In the genomic region with DNA sequence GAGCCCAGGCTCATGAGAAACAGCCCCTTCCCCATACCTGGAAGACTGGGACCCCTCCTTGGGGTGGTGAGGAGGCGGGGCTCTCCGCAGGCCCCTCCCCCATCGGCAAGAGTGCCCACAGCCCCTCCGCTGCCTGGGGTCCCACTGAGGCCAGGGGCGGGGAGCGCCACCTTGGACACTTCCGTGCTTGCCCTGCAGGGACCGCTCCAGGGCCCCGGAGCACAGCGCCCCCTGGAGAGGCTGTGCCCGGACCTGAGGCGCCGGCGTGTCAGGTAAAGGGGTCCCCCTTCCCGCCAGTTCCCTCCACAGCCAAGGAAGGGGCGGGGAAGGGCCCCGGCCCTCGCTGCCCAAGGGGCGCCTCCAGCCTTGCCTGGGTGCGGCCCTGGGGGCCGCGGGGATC, we compare ENCODE assay signal across 19 cellular contexts. TPM values are rescaled to one million over a fixed set of nuclear protein-coding genes. Genes with fewer than 3 reads are reported as not detected.
DNase-seq lines count a peak whose midpoint lies in the region; ATAC-seq, FAIRE-seq and TF ChIP-seq lines count a peak whose summit lies in the region.
"Had no signal": no experiment of that assay in that cellular context is flagged by ENCODE, and none has a peak within 500 bp of the region (broad histone marks: within the 10 kb centered on the region; RNA-seq: fewer than 3 reads in every experiment).

No MANE protein-coding gene starts in this region.

- H3K4me3 ChIP-seq in GM12878 (no peak overlapping the region), transverse colon (no peak overlapping the region)
- H3K4me3 ChIP-seq: GM23248, ovary, SJSA1 had no signal

- RAD21 ChIA-PET in GM12878 (lab: Charles Lee; ENCODE audit: unreplicated experiment), result interaction anchor here (0.5 kb wide), 1 partner anchor 130 kb away, joined by 6 read pairs; no protein-coding TSS in a partner anchor

- H3K36me3 ChIP-seq in GM12878 (ENCODE audit: control insufficient read depth in 2 of 2, insufficient read depth in 2 of 2, low read length in 1 of 2) (peaks cover 0 to 3% of the 10 kb centered on the region in 2 experiments; a peak in 2 of 4 replicates), transverse colon (no peaks in the 10 kb centered on the region)
- H3K36me3 ChIP-seq: ovary, SJSA1 had no signal

- H3K4me2 ChIP-seq in GM12878 (ENCODE audit: control insufficient read depth, insufficient read depth), result no peak overlapping the region

- no peak for TF ChIP-seq RAD21 in GM12878 (IDR thresholded peaks at IDR 0.05; ENCODE audit: insufficient read depth, low read depth, low read length)

- H3K27me3 ChIP-seq in GM12878 (replicated peaks in 1 of 2; ENCODE audit: control insufficient read depth in 2 of 2, insufficient read depth in 2 of 2, low read length in 1 of 2) (no peaks in the 10 kb centered on the region), transverse colon (no peaks in the 10 kb centered on the region)
- H3K27me3 ChIP-seq: ovary, SJSA1 had no signal

- WGBS in GM12878 (ENCODE audit: insufficient coverage, insufficient replicate concordance, low lambda C conversion rate, missing lambda C conversion rate), result 67% methylated on average over 22 of the region's 22 CpGs
- 58% methylated on average over 5 of the region's 22 CpGs; no CpG with 5 or more reads in 1 of the 2 donors for WGBS in transverse colon (ENCODE audit: low coverage in 1 of 2), 2 donors

- no peak overlapping the region for H2AFZ ChIP-seq in GM12878 (ENCODE audit: control insufficient read depth, low read depth, low read length)
- H2AFZ ChIP-seq: GM23248 had no signal

- H3K4me1 ChIP-seq in GM12878 (ENCODE audit: control insufficient read depth, insufficient read depth, low read length), result no peaks in the 10 kb centered on the region
- H3K4me1 ChIP-seq in transverse colon, result peaks cover 0 to 26% (median 13%) of the 10 kb centered on the region in 4 donors
- H3K4me1 ChIP-seq: SJSA1 had no signal

- H3K27ac ChIP-seq in GM12878 (ENCODE audit: control insufficient read depth, insufficient read depth) (no peak overlapping the region), transverse colon (peak overlapping the region in 1 of 4 donors; percentile 60)
- H3K27ac ChIP-seq: GM23248, ovary, SJSA1 had no signal

- DNase-seq in activated effector memory CD4-positive, alpha-beta T cell treated with anti-CD3 and anti-CD28 coated beads, Interleukin-2, amount 50 U/mL, for 16 hours, result peak; percentile 50
- DNase-seq in activated effector memory CD4-positive, alpha-beta T cell treated with Interleukin-2 at 50 U/mL for 16 hours, result no peak
- no peak for DNase-seq in GM12878 (ENCODE audit: low read depth, low spot score)
- DNase-seq in iPS-NIHi7 (ENCODE audit: extremely low spot score), result peak; percentile 83
- no peak for DNase-seq in transverse colon
- DNase-seq in NCI-H82 treated with DMSO at 0.1 percent for 48 hours (lab: John Stamatoyannopoulos, UW; ENCODE audit: unreplicated experiment), result no peak
- DNase-seq: 8988T; activated T-cell treated with anti-CD3 and anti-CD28 coated beads, Interleukin-2, amount 50 U/mL, for 1 hour; CD4-positive, alpha-beta memory T cell; effector memory CD4-positive, alpha-beta T cell; GM23248; IMR-90; ovary had no signal

- TF ChIP-seq EP300 in GM12878 (IDR thresholded peaks at IDR 0.05; ENCODE audit: borderline replicate concordance in 1 of 2, control insufficient read depth in 1 of 2, low read depth in 2 of 2, low read length in 2 of 2) (no peak), transverse colon (IDR thresholded peaks at IDR 0.05; ENCODE audit: low read depth) (no peak)

- TF ChIP-seq POLR2A in GM12878 (IDR thresholded peaks at IDR 0.05; ENCODE audit: low read depth, low read length) (no peak), transverse colon (IDR thresholded peaks at IDR 0.05) (no peak)

- H3K9ac ChIP-seq in GM12878 (ENCODE audit: control insufficient read depth, insufficient read depth, low read length), result no peak overlapping the region
- H3K9ac ChIP-seq: GM23248 had no signal

- no peak for FAIRE-seq in GM12878 (lab: Jason Lieb, UNC)
- FAIRE-seq: frontal cortex, keratinocyte had no signal

- no peaks in the 10 kb centered on the region for H4K20me1 ChIP-seq in GM12878 (ENCODE audit: control insufficient read depth, insufficient read depth)

- CTCF ChIA-PET in GM12878 (lab: Yijun Ruan, JAX), result interaction anchor here (1.0 to 1.3 kb wide), 2 partner anchors 55 to 63 kb away, joined by 3 read pairs; no protein-coding TSS in a partner anchor

- ATAC-seq in GM12878 (peak; percentile 32; the same call in 2 of the 3 replicates), HG02571 (IDR thresholded peaks at IDR 0.05; ENCODE audit: unreplicated experiment) (no peak), GM21723 (IDR thresholded peaks at IDR 0.05; ENCODE audit: unreplicated experiment) (no peak)

- H3K9me3 ChIP-seq in GM12878 (replicated peaks; ENCODE audit: control insufficient read depth, insufficient read depth, low read length) (no peaks in the 10 kb centered on the region), transverse colon (no peaks in the 10 kb centered on the region)
- H3K9me3 ChIP-seq: ovary, SJSA1 had no signal

- BruUV-seq in GM12878 (replicated peaks; lab: Mats Ljungman, UMichigan), result no TSS peak

- H3K79me2 ChIP-seq in GM12878 (ENCODE audit: control insufficient read depth, insufficient read depth, low read length), result no peaks in the 10 kb centered on the region

- SMC1A ChIA-PET in GM12878 (lab: Charles Lee; ENCODE audit: uncharacterized antibody, unreplicated experiment), result no interaction called here

- intact Hi-C loops in GM12878 (cut with micrococcal nuclease; ENCODE audit: unreplicated experiment), result no loop called here
- intact Hi-C loops in transverse colon (cut with DNase I; ENCODE audit: low total_unique reads), result no loop called here

- POLR2A ChIA-PET in GM12878 (lab: Charles Lee), result no interaction called here

- TF ChIP-seq CTCF in GM12878 (IDR thresholded peaks at IDR 0.05 in 2 of 3, conservative IDR thresholded peaks at IDR 0.05 in 1 of 3; ENCODE audit: control insufficient read depth in 2 of 3, extremely low read depth in 1 of 3, insufficient read depth in 1 of 3, low read depth in 3 of 3, low read length in 3 of 3), result peak in 2 of 3 experiments; percentile 14 to 39; a peak in 2 of 6 replicates
- peak in 3 of 5 experiments; percentile 4 to 47 (median 16) for TF ChIP-seq CTCF in transverse colon (IDR thresholded peaks at IDR 0.05)

- in situ Hi-C loops in GM12878 (cut with MboI), result no loop called here
- in situ Hi-C loops in transverse colon (cut with MboI; ENCODE audit: low pct_ligation_motif_present in 1 of 4, low pct_unique_long_range_greater_than_20kb in 1 of 4, low sequenced_read_pairs in 3 of 4), result no loop called here

TF ChIP-seq in GM12878, 131 proteins besides CTCF, POLR2A, EP300 and RAD21:
- TF ChIP-seq TCF12 (IDR thresholded peaks at IDR 0.05; ENCODE audit: low read depth, low read length) (no peak), IKZF2 (IDR thresholded peaks at IDR 0.05) (no peak), EED (IDR thresholded peaks at IDR 0.05; ENCODE audit: low read depth) (no peak), GATAD2B (conservative IDR thresholded peaks at IDR 0.05; ENCODE audit: low read depth) (no peak), SP1 (IDR thresholded peaks at IDR 0.05; ENCODE audit: low read depth, low read length) (no peak), TCF3 (IDR thresholded peaks at IDR 0.05; ENCODE audit: borderline replicate concordance, insufficient read depth, low read depth, low read length) (no peak), ZNF622 (IDR thresholded peaks at IDR 0.05) (no peak)
TF ChIP-seq in GM12878: peak in this region for 0.

RNA-seq across cellular contexts. Expression of a gene that starts 21.5 kb away (rescaled TPM):
- total RNA-seq in GM12878 (2013; cell fraction: nucleolus; rRNA removed), result 50.9 and 53.6 TPM in 2 replicates
- total RNA-seq in GM12878 (2014; rRNA removed), result 9.8 and 13.0 TPM in 2 replicates
- total RNA-seq in GM12878 (2014; rRNA removed; fragmentation: Illumina TruSeq; extraction: Trizol), result 3.9 and 4.4 TPM in 2 replicates
- 14.0 and 14.8 TPM in 2 replicates for total RNA-seq in GM12878 (2021)
- polyA plus RNA-seq in GM12878 (2011; ENCODE audit: low read depth), result 1.6 TPM
- 8.1 and 12.9 TPM in 2 replicates for polyA plus RNA-seq in GM12878 (2011; rRNA removed)
- polyA plus RNA-seq in GM12878 (2011; cell fraction: cytosol; rRNA removed), result 18.6 and 22.9 TPM in 2 replicates
- 40.8 and 44.8 TPM in 2 replicates for polyA plus RNA-seq in GM12878 (2011; cell fraction: nucleus; rRNA removed)
- 2.3 and 4.3 TPM in 2 replicates for polyA plus RNA-seq in GM12878 (2012)
- polyA plus RNA-seq in GM12878 (2014; fragmentation: Illumina TruSeq; extraction: Trizol), result 7.5 and 9.2 TPM in 2 replicates
- polyA plus RNA-seq in GM12878 (2014; fragmentation: Nextera tagmentation; extraction: Ambion mirVana), result 1 to 10 TPM; 7.0 to 9.9 TPM
- polyA plus RNA-seq in GM12878 (2014; rRNA removed), result 12.2 and 15.4 TPM in 2 replicates
- polyA plus RNA-seq in GM12878 (2016; fragmentation: Nextera tagmentation; extraction: Ambion mirVana), result 1 to 10 TPM; 3.6 to 5.3 TPM
- polyA minus RNA-seq in GM12878 (2011; rRNA and poly(A)+ RNA removed), result 8.8 and 10.5 TPM in 2 replicates
- 7.1 and 7.9 TPM in 2 replicates for polyA minus RNA-seq in GM12878 (2011; cell fraction: cytosol; rRNA and poly(A)+ RNA removed)
- polyA minus RNA-seq in GM12878 (2011; cell fraction: nucleus; rRNA and poly(A)+ RNA removed), result 7.9 and 9.5 TPM in 2 replicates
- 100 to 1,000 TPM; 139 to 609 (median 265) TPM for total RNA-seq in transverse colon
- total RNA-seq: GM23248 had no signal
- polyA plus RNA-seq: GM23248 had no signal

RNA-seq across cellular contexts. Expression of a gene that starts 43.4 kb away (rescaled TPM):
- total RNA-seq in GM12878 (2013; cell fraction: nucleolus; rRNA removed), result 0.33 TPM in 1 of 2 replicates, not detected in the other
- not detected in 2 replicates for total RNA-seq in GM12878 (2014; rRNA removed)
- total RNA-seq in GM12878 (2014; rRNA removed; fragmentation: Illumina TruSeq; extraction: Trizol), result not detected in 2 replicates
- not detected in 2 replicates for total RNA-seq in GM12878 (2021)
- not detected for polyA plus RNA-seq in GM12878 (2011; ENCODE audit: low read depth)
- polyA plus RNA-seq in GM12878 (2011; rRNA removed), result not detected in 2 replicates
- polyA plus RNA-seq in GM12878 (2011; cell fraction: cytosol; rRNA removed), result 0.06 and 0.13 TPM in 2 replicates
- 0.42 TPM in 2 replicates for polyA plus RNA-seq in GM12878 (2011; cell fraction: nucleus; rRNA removed)
- 0.18 and 0.22 TPM in 2 replicates for polyA plus RNA-seq in GM12878 (2012)
- polyA plus RNA-seq in GM12878 (2014; fragmentation: Illumina TruSeq; extraction: Trizol), result not detected in 2 replicates
- not detected for polyA plus RNA-seq in GM12878 (2014; fragmentation: Nextera tagmentation; extraction: Ambion mirVana)
- polyA plus RNA-seq in GM12878 (2014; rRNA removed), result not detected in 2 replicates
- not detected for polyA plus RNA-seq in GM12878 (2016; fragmentation: Nextera tagmentation; extraction: Ambion mirVana)
- polyA minus RNA-seq in GM12878 (2011; rRNA and poly(A)+ RNA removed), result not detected in 2 replicates
- not detected in 2 replicates for polyA minus RNA-seq in GM12878 (2011; cell fraction: cytosol; rRNA and poly(A)+ RNA removed)
- polyA minus RNA-seq in GM12878 (2011; cell fraction: nucleus; rRNA and poly(A)+ RNA removed), result 0.48 TPM in 1 of 2 replicates, not detected in the other
- total RNA-seq in transverse colon, result under 1 TPM in 1 of 4 donors, not detected in 3; 0.48 TPM
- total RNA-seq: cardiac septum, frontal cortex, GM23248, IMR-90, ovary, SJSA1 had no signal
- polyA plus RNA-seq: GM23248, IMR-90, keratinocyte had no signal

Comparison
In these comparisons a context has a peak if more than half of its experiments do, and no peak if none do; other contexts are left out.
1. DNase-seq: peak in activated effector memory CD4-positive, alpha-beta T cell treated with anti-CD3 and anti-CD28 coated beads, Interleukin-2, amount 50 U/mL, for 16 hours (single experiment) and iPS-NIHi7 (single experiment); none in activated effector memory CD4-positive, alpha-beta T cell treated with Interleukin-2 at 50 U/mL for 16 hours (single experiment), GM12878 (single experiment), transverse colon (single experiment) and NCI-H82 treated with DMSO at 0.1 percent for 48 hours (single experiment).